In the genomic region with DNA sequence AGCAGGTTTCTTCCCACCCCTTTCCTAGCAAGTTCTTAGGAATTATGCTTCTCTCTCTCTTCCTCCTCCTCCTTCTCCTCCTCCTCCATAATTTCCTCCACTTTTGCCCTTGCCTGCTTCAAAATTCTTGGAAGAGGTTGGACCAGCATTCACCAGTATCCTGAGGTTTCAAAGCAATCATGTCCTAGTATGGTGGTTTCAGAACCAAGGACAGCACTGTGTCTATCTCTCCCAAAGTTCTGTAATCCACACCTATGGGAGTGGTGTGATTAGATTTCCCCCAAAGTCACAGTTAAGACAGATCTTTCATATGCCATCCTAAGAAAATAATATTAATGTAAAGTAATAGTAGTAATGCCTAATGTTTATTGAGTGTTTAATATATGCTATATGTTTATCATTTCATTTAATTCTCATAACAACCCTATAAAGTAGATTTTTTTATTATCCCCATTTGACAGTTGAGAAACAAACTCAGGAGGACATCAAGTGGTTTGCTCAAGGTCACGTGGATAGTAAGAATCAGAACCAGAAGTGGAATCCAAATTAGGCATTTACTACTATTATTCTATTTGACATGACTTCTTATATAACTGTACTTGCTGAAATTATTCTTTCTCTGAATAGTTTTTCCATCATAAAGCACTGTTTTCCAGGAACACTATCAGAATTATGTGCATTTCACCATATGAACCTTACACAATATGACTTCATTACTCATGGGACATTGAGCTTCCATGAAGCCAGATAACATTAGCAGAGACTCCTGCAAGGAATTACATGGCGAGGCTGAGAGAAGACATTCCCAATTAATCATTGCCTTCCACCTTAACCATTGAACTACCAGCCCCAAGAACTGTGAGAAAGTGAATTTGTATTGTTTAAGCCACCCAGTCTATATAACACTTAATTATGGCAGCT, we compare ENCODE assay signal across 16 cellular contexts.
DNase-seq lines count a peak whose midpoint lies in the region; ATAC-seq and TF ChIP-seq lines count a peak whose summit lies in the region.
"Had no signal": no experiment of that assay in that cellular context is flagged by ENCODE, and none has a peak within 500 bp of the region (broad histone marks: within the 10 kb centered on the region; RNA-seq: fewer than 3 reads in every experiment).

No MANE protein-coding gene starts in this region.

- no peak overlapping the region for H3K27ac ChIP-seq in naive thymus-derived CD4-positive, alpha-beta T cell (ENCODE audit: low read depth, low read length)
- H3K27ac ChIP-seq: right atrium auricular region, stomach had no signal

- peak; percentile 50 for DNase-seq in EH (ENCODE audit: low read depth)
- peak; percentile 52 for DNase-seq in OCI-M1 (lab: John Stamatoyannopoulos, UW)
- peak; percentile 49 to 63 for DNase-seq in cardiac fibroblast (ENCODE audit: low read depth in 2 of 2)
- DNase-seq in left kidney (ENCODE audit: low read depth, low spot score): peak; percentile 83
- DNase-seq in naive thymus-derived CD4-positive, alpha-beta T cell: no peak
- DNase-seq in activated naive CD4-positive, alpha-beta T cell treated with anti-CD3 and anti-CD28 coated beads, Interleukin-2, amount 10 ng/mL, durations not matched to agents 7 days and 5 days: no peak
- DNase-seq in SKM-1 (lab: John Stamatoyannopoulos, UW; ENCODE audit: unreplicated experiment): no peak
- DNase-seq: BE2C, naive B cell, NCI-H1105, NCI-H345, stomach had no signal

- H3K27me3 ChIP-seq in naive thymus-derived CD4-positive, alpha-beta T cell (ENCODE audit: control insufficient read depth in 2 of 2, insufficient read depth in 2 of 2, low read length in 2 of 2): no peaks in the 10 kb centered on the region
- H3K27me3 ChIP-seq: BE2C, right atrium auricular region, stomach had no signal

- no peak overlapping the region for H3K27ac Mint-ChIP-seq in stimulated activated memory B cell treated with anti-CD40 and anti-IgM and Interleukin-4, amounts not matched to agents 10 μg/mL and 1 μg/mL and 100 μg/mL, for 72 hours
- no peak overlapping the region for H3K27ac Mint-ChIP-seq in naive thymus-derived CD4-positive, alpha-beta T cell
- no peak overlapping the region for H3K27ac Mint-ChIP-seq in activated naive CD4-positive, alpha-beta T cell treated with anti-CD3 and anti-CD28 coated beads, Interleukin-2, amount 10 ng/mL, durations not matched to agents 7 days and 5 days
- H3K27ac Mint-ChIP-seq: activated naive CD4-positive, alpha-beta T cell treated with anti-CD3 and anti-CD28 coated beads, Interleukin-2, amount 50 U/mL, for 24 hours; naive B cell had no signal

- no peak for ATAC-seq in stimulated activated memory B cell treated with anti-CD40 and anti-IgM and Interleukin-4, amounts not matched to agents 10 μg/mL and 1 μg/mL and 100 μg/mL, for 72 hours
- ATAC-seq in naive thymus-derived CD4-positive, alpha-beta T cell: no peak
- ATAC-seq: Panc1 had no signal

- intact Hi-C loops in naive thymus-derived CD4-positive, alpha-beta T cell (cut with micrococcal nuclease): loop anchor here in 1 of 2 donors (2.0 kb wide), 1 partner anchor 209 kb away; the partner anchor contains the start of gene TFAM

- H3K36me3 Mint-ChIP-seq in stimulated activated memory B cell treated with anti-CD40 and anti-IgM and Interleukin-4, amounts not matched to agents 10 μg/mL and 1 μg/mL and 100 μg/mL, for 72 hours: no peaks in the 10 kb centered on the region
- no peaks in the 10 kb centered on the region for H3K36me3 Mint-ChIP-seq in naive thymus-derived CD4-positive, alpha-beta T cell
- no peaks in the 10 kb centered on the region for H3K36me3 Mint-ChIP-seq in activated naive CD4-positive, alpha-beta T cell treated with anti-CD3 and anti-CD28 coated beads, Interleukin-2, amount 10 ng/mL, durations not matched to agents 7 days and 5 days
- H3K36me3 Mint-ChIP-seq: activated naive CD4-positive, alpha-beta T cell treated with anti-CD3 and anti-CD28 coated beads, Interleukin-2, amount 50 U/mL, for 24 hours; naive B cell had no signal

- no peaks in the 10 kb centered on the region for H3K36me3 ChIP-seq in naive thymus-derived CD4-positive, alpha-beta T cell (ENCODE audit: control insufficient read depth in 2 of 3, insufficient read depth in 3 of 3, low read length in 3 of 3)
- H3K36me3 ChIP-seq: BE2C, right atrium auricular region, stomach had no signal

- H3K4me3 Mint-ChIP-seq in stimulated activated memory B cell treated with anti-CD40 and anti-IgM and Interleukin-4, amounts not matched to agents 10 μg/mL and 1 μg/mL and 100 μg/mL, for 72 hours: no peak overlapping the region
- no peak overlapping the region for H3K4me3 Mint-ChIP-seq in naive thymus-derived CD4-positive, alpha-beta T cell
- H3K4me3 Mint-ChIP-seq in activated naive CD4-positive, alpha-beta T cell treated with anti-CD3 and anti-CD28 coated beads, Interleukin-2, amount 10 ng/mL, durations not matched to agents 7 days and 5 days: no peak overlapping the region
- H3K4me3 Mint-ChIP-seq: activated naive CD4-positive, alpha-beta T cell treated with anti-CD3 and anti-CD28 coated beads, Interleukin-2, amount 50 U/mL, for 24 hours; naive B cell had no signal

- CTCF ChIA-PET in naive thymus-derived CD4-positive, alpha-beta T cell (lab: Charles Lee): interaction anchor here (0.6 to 7.2 kb wide), 4 partner anchors 10 to 116 kb away, joined by 3 to 118 read pairs (median 8); partner anchors contain the start of gene IPMK
- CTCF ChIA-PET in activated naive CD4-positive, alpha-beta T cell treated with anti-CD3 and anti-CD28 coated beads, Interleukin-2, amount 10 ng/mL, durations not matched to agents 7 days and 5 days (lab: Charles Lee): interaction anchor here (1.7 to 7.4 kb wide), 3 partner anchors 22 to 131 kb away, joined by 6 to 148 read pairs (median 6); no protein-coding TSS in a partner anchor

- H3K27me3 Mint-ChIP-seq in stimulated activated memory B cell treated with anti-CD40 and anti-IgM and Interleukin-4, amounts not matched to agents 10 μg/mL and 1 μg/mL and 100 μg/mL, for 72 hours: no peaks in the 10 kb centered on the region
- peaks cover 0 to 4% (median 0%) of the 10 kb centered on the region in 5 donors for H3K27me3 Mint-ChIP-seq in naive thymus-derived CD4-positive, alpha-beta T cell
- no peaks in the 10 kb centered on the region for H3K27me3 Mint-ChIP-seq in activated naive CD4-positive, alpha-beta T cell treated with anti-CD3 and anti-CD28 coated beads, Interleukin-2, amount 10 ng/mL, durations not matched to agents 7 days and 5 days

- peaks cover 3% of the 10 kb centered on the region for H3K9me3 Mint-ChIP-seq in stimulated activated memory B cell treated with anti-CD40 and anti-IgM and Interleukin-4, amounts not matched to agents 10 μg/mL and 1 μg/mL and 100 μg/mL, for 72 hours
- H3K9me3 Mint-ChIP-seq in naive thymus-derived CD4-positive, alpha-beta T cell: no peaks in the 10 kb centered on the region
- no peaks in the 10 kb centered on the region for H3K9me3 Mint-ChIP-seq in activated naive CD4-positive, alpha-beta T cell treated with anti-CD3 and anti-CD28 coated beads, Interleukin-2, amount 10 ng/mL, durations not matched to agents 7 days and 5 days
- H3K9me3 Mint-ChIP-seq: activated naive CD4-positive, alpha-beta T cell treated with anti-CD3 and anti-CD28 coated beads, Interleukin-2, amount 50 U/mL, for 24 hours had no signal

- POLR2A ChIA-PET in naive thymus-derived CD4-positive, alpha-beta T cell (lab: Charles Lee): no interaction called here

- H3K4me1 ChIP-seq in naive thymus-derived CD4-positive, alpha-beta T cell (ENCODE audit: control insufficient read depth in 2 of 2, insufficient read depth in 2 of 2, low read length in 2 of 2): no peaks in the 10 kb centered on the region
- H3K4me1 ChIP-seq: right atrium auricular region had no signal

- no peak for TF ChIP-seq CTCF in cardiac fibroblast (IDR thresholded peaks at IDR 0.05; ENCODE audit: low read depth, low read length)

- H3K4me3 ChIP-seq in cardiac fibroblast (replicated peaks in 1 of 2; ENCODE audit: low read depth in 2 of 2, low read length in 2 of 2): no peak overlapping the region
- H3K4me3 ChIP-seq in naive thymus-derived CD4-positive, alpha-beta T cell (ENCODE audit: low read length): no peak overlapping the region
- H3K4me3 ChIP-seq: right atrium auricular region, stomach had no signal

- H3K4me1 Mint-ChIP-seq in stimulated activated memory B cell treated with anti-CD40 and anti-IgM and Interleukin-4, amounts not matched to agents 10 μg/mL and 1 μg/mL and 100 μg/mL, for 72 hours: no peaks in the 10 kb centered on the region
- no peaks in the 10 kb centered on the region for H3K4me1 Mint-ChIP-seq in naive thymus-derived CD4-positive, alpha-beta T cell
- no peaks in the 10 kb centered on the region for H3K4me1 Mint-ChIP-seq in activated naive CD4-positive, alpha-beta T cell treated with anti-CD3 and anti-CD28 coated beads, Interleukin-2, amount 10 ng/mL, durations not matched to agents 7 days and 5 days
- H3K4me1 Mint-ChIP-seq: activated naive CD4-positive, alpha-beta T cell treated with anti-CD3 and anti-CD28 coated beads, Interleukin-2, amount 50 U/mL, for 24 hours; naive B cell had no signal

- H3K9me3 ChIP-seq in naive thymus-derived CD4-positive, alpha-beta T cell (ENCODE audit: control insufficient read depth in 2 of 3, low read length in 3 of 3): no peaks in the 10 kb centered on the region
- H3K9me3 ChIP-seq: BE2C, right atrium auricular region, stomach had no signal

Comparison
In these comparisons a context has a peak if more than half of its experiments do, and no peak if none do; other contexts are left out.
1. DNase-seq: peak in EH (single experiment), OCI-M1 (single experiment), cardiac fibroblast (2 of 2) and left kidney (single experiment); none in naive thymus-derived CD4-positive, alpha-beta T cell (0 of 9), activated naive CD4-positive, alpha-beta T cell treated with anti-CD3 and anti-CD28 coated beads, Interleukin-2, amount 10 ng/mL, durations not matched to agents 7 days and 5 days (single experiment) and SKM-1 (single experiment).